Comparison of ENCODE assay signal across 15 cellular contexts in genomic region chr20:34549291-34549928, GRCh38. TPM values are rescaled to one million over a fixed set of nuclear protein-coding genes. Genes with fewer than 3 reads are reported as not detected.
DNase-seq lines count a peak whose midpoint lies in the region; ATAC-seq and TF ChIP-seq lines count a peak whose summit lies in the region.
"Had no signal": no experiment of that assay in that cellular context is flagged by ENCODE, and none has a peak within 500 bp of the region (broad histone marks: within the 10 kb centered on the region; RNA-seq: fewer than 3 reads in every experiment).

No MANE protein-coding gene starts in this region.

- peaks cover 3% of the 10 kb centered on the region for H3K27me3 Mint-ChIP-seq in endodermal cell (ENCODE audit: insufficient read depth)

- no peaks in the 10 kb centered on the region for H3K36me3 Mint-ChIP-seq in endodermal cell (ENCODE audit: low read depth)

- H3K9me3 ChIP-seq in endodermal cell (ENCODE audit: control insufficient read depth, low read length) (no peaks in the 10 kb centered on the region), trophoblast cell (ENCODE audit: insufficient read depth, low read depth, low read length) (no peaks in the 10 kb centered on the region)
- H3K9me3 ChIP-seq: testis had no signal

- no peaks in the 10 kb centered on the region for H3K9me3 Mint-ChIP-seq in endodermal cell
- H3K9me3 Mint-ChIP-seq: nephron had no signal

- H4K12ac ChIP-seq in trophoblast cell (ENCODE audit: low read depth, low read length): no peak overlapping the region

- H3K14ac ChIP-seq in trophoblast cell (ENCODE audit: low read length): no peak overlapping the region

- DNase-seq in NCI-H2029 (lab: John Stamatoyannopoulos, UW) (peak; percentile 37), NCI-H2029 treated with DMSO at 0.1 percent for 48 hours (lab: John Stamatoyannopoulos, UW) (no peak), NCI-H2227 (lab: John Stamatoyannopoulos, UW; ENCODE audit: unreplicated experiment) (peak; percentile 81), endodermal cell (peak; percentile 92), trophoblast cell (peak; percentile 37 to 67), hepatic stellate cell (ENCODE audit: low spot score) (no peak), AG20443 (ENCODE audit: low spot score) (no peak)
- DNase-seq: activated CD4-positive, CD25-positive, alpha-beta regulatory T cell treated with anti-CD3 and anti-CD28 coated beads, Interleukin-2, amount 50 U/mL, for 72 hours; activated naive CD4-positive, alpha-beta T cell treated with anti-CD3 and anti-CD28 coated beads, Interleukin-2, amount 50 U/mL, for 16 hours; hippocampal formation; stimulated activated CD4-positive, alpha-beta T cell treated with anti-CD3 and anti-CD28 coated beads, Interleukin-4, amount 100 ng/mL, for 4 hours; testis had no signal

- H2BK120ac ChIP-seq in trophoblast cell (ENCODE audit: insufficient read depth, low read length, poor library complexity): no peak overlapping the region

- no peak overlapping the region for H3K23ac ChIP-seq in trophoblast cell (ENCODE audit: low read length)

- H3K18ac ChIP-seq in trophoblast cell (ENCODE audit: low read length): no peak overlapping the region

- no peaks in the 10 kb centered on the region for H3K36me3 ChIP-seq in endodermal cell (ENCODE audit: control insufficient read depth, insufficient read depth, low read length)
- no peaks in the 10 kb centered on the region for H3K36me3 ChIP-seq in trophoblast cell (ENCODE audit: control insufficient read depth in 1 of 2, insufficient read depth in 2 of 2, low read length in 2 of 2)

- H2BK12ac ChIP-seq in trophoblast cell (ENCODE audit: low read length): no peak overlapping the region

- TF ChIP-seq CTCF in endodermal cell (conservative IDR thresholded peaks at IDR 0.05): no peak

- 72 to 80% methylated on average over 20 of the region's 20 CpGs for WGBS in endodermal cell (ENCODE audit: insufficient coverage in 1 of 2, insufficient read length in 1 of 2), 2 experiments
- WGBS in trophoblast cell (ENCODE audit: extremely low coverage, insufficient coverage, insufficient read length): no CpG with 5 or more reads among the region's 20 CpGs

- no peak overlapping the region for H4K8ac ChIP-seq in trophoblast cell (ENCODE audit: low read depth, low read length)

- H3K4me2 ChIP-seq in trophoblast cell (ENCODE audit: low read length): no peak overlapping the region

- no peak overlapping the region for H2AFZ ChIP-seq in trophoblast cell (ENCODE audit: insufficient read depth, low read length, poor library complexity)

- no peak overlapping the region for H4K91ac ChIP-seq in trophoblast cell (ENCODE audit: low read depth, low read length)

- H2BK5ac ChIP-seq in trophoblast cell (ENCODE audit: low read depth, low read length, poor library complexity): no peak overlapping the region

- ATAC-seq in GM19324 (IDR thresholded peaks at IDR 0.05; ENCODE audit: low FRiP score, unreplicated experiment): no peak

- H3K79me2 ChIP-seq in trophoblast cell (ENCODE audit: control insufficient read depth, insufficient read depth, low read length, poor library complexity): no peaks in the 10 kb centered on the region

- no peak overlapping the region for H3K9ac ChIP-seq in endodermal cell (ENCODE audit: extremely low read depth, low read length, poor library complexity, severe bottlenecking)
- no peak overlapping the region for H3K9ac ChIP-seq in trophoblast cell (ENCODE audit: low read length)

- no peak overlapping the region for H3K4me3 Mint-ChIP-seq in endodermal cell
- H3K4me3 Mint-ChIP-seq: nephron had no signal

- H3K4me1 Mint-ChIP-seq in endodermal cell: peaks cover 22% of the 10 kb centered on the region

- H3K27me3 ChIP-seq in endodermal cell (ENCODE audit: control insufficient read depth, insufficient read depth, low read length, poor library complexity, severe bottlenecking) (no peaks in the 10 kb centered on the region), trophoblast cell (ENCODE audit: insufficient read depth, low read length) (no peaks in the 10 kb centered on the region)
- H3K27me3 ChIP-seq: testis had no signal

- no peak overlapping the region for H3K4ac ChIP-seq in trophoblast cell (ENCODE audit: low read depth, low read length)

- peaks cover 2% of the 10 kb centered on the region for H3K79me1 ChIP-seq in trophoblast cell (ENCODE audit: low read length)

- no peak overlapping the region for H3K4me3 ChIP-seq in endodermal cell (ENCODE audit: low read length)
- H3K4me3 ChIP-seq in trophoblast cell (ENCODE audit: low read depth, low read length): no peak overlapping the region
- H3K4me3 ChIP-seq: testis had no signal

- H3K27ac Mint-ChIP-seq in endodermal cell: peak overlapping the region; percentile 80
- H3K27ac Mint-ChIP-seq: nephron had no signal

- no peak overlapping the region for H2AK5ac ChIP-seq in trophoblast cell (ENCODE audit: low read length)

- no peak overlapping the region for H3K27ac ChIP-seq in endodermal cell (ENCODE audit: low read depth, low read length)
- H3K27ac ChIP-seq in trophoblast cell (ENCODE audit: low read depth, low read length): no peak overlapping the region
- H3K27ac ChIP-seq: testis had no signal

- H3K4me1 ChIP-seq in endodermal cell (ENCODE audit: control insufficient read depth, insufficient read depth, low read length) (no peaks in the 10 kb centered on the region), trophoblast cell (ENCODE audit: control insufficient read depth in 1 of 2, insufficient read depth in 2 of 2, low read length in 2 of 2) (peaks cover 5 to 8% of the 10 kb centered on the region in 2 experiments)

RNA-seq across cellular contexts. Expression of gene MAP1LC3A, which starts 9.1 kb away (rescaled TPM):
- total RNA-seq in endodermal cell: 10 to 100 TPM; 19.0 to 41.6 TPM
- 31.0 TPM for polyA plus RNA-seq in endodermal cell (2013, experiment 1 of 2)
- polyA plus RNA-seq in endodermal cell (2013, experiment 2 of 2): 29.1 TPM
- 15.8 and 16.4 TPM in 2 replicates for polyA plus RNA-seq in trophoblast cell (2013)
- total RNA-seq: HT1080 had no signal

RNA-seq across cellular contexts. Expression of gene DYNLRB1, which starts 33.2 kb away (rescaled TPM):
- 100 to 1,000 TPM; 194 to 213 TPM for total RNA-seq in endodermal cell
- polyA plus RNA-seq in endodermal cell (2013, experiment 1 of 2): 214 TPM
- 205 TPM for polyA plus RNA-seq in endodermal cell (2013, experiment 2 of 2)
- 243 and 244 TPM in 2 replicates for polyA plus RNA-seq in trophoblast cell (2013)

Comparison
In these comparisons a context has a peak if more than half of its experiments do, and no peak if none do; other contexts are left out.
1. DNase-seq: peak in NCI-H2029 (single experiment), NCI-H2227 (single experiment), endodermal cell (single experiment) and trophoblast cell (2 of 2); none in NCI-H2029 treated with DMSO at 0.1 percent for 48 hours (single experiment), hepatic stellate cell (single experiment) and AG20443 (single experiment).